16 cellular contexts compared by ENCODE assay signal in the genomic region with DNA sequence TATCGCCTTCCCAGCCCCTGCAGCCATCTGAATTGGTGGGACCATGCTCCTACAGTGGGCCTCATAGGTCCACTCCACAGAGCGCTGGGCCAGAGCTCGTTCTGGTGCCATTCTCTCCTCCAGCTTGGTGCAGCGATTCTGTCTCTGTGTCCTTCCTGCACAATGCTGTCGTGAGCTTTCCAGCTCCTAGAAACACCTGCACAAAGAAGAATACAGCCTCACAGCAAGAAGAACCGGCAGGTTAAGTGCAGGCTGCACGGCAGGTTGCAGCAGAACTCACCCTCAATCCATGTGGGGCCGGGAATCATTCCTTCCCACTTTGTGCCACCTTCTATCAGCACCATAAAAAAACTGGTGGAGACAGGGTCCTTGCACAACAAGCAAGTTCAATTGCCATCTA.
A peak's percentile ranks its signal among the peaks of the same experiment; 100 is the strongest.
DNase-seq lines count a peak whose midpoint lies in the region; ATAC-seq, FAIRE-seq and TF ChIP-seq lines count a peak whose summit lies in the region.
"Had no signal": no experiment of that assay in that cellular context is flagged by ENCODE, and none has a peak within 500 bp of the region (broad histone marks: within the 10 kb centered on the region; RNA-seq: fewer than 3 reads in every experiment).

No MANE protein-coding gene starts in this region.

- intact Hi-C loops in activated CD8-positive, alpha-beta T cell treated with anti-CD3 and anti-CD28 coated beads for 36 hours (cut with micrococcal nuclease) = loop anchor here (5.0 to 10.0 kb wide), 2 partner anchors 37 to 54 kb away; no protein-coding TSS in a partner anchor
- intact Hi-C loops in ascending aorta (cut with DNase I) = no loop called here

- no peak for TF ChIP-seq CTCF in activated CD8-positive, alpha-beta T cell treated with anti-CD3 and anti-CD28 coated beads for 36 hours (IDR thresholded peaks at IDR 0.05)
- TF ChIP-seq CTCF in ascending aorta (IDR thresholded peaks at IDR 0.05) = no peak
- TF ChIP-seq CTCF in WERI-Rb-1 (IDR thresholded peaks at IDR 0.05; ENCODE audit: low read depth, low read length) = no peak

- peaks cover 72% of the 10 kb centered on the region for H3K4me1 Mint-ChIP-seq in stimulated activated naive CD8-positive, alpha-beta T cell treated with anti-CD3 and anti-CD28 coated beads, Interleukin-15, Interleukin-2, amounts not matched to agents 100 ng/mL and 50 ng/mL, for 24 hours (ENCODE audit: low read depth)
- peaks cover 72% of the 10 kb centered on the region for H3K4me1 Mint-ChIP-seq in activated CD8-positive, alpha-beta T cell treated with anti-CD3 and anti-CD28 coated beads for 36 hours (ENCODE audit: low read depth)
- peaks cover 82% of the 10 kb centered on the region for H3K4me1 Mint-ChIP-seq in stimulated activated naive CD8-positive, alpha-beta T cell treated with anti-CD3 and anti-CD28 coated beads, Interleukin-15, amount 100 ng/mL, for 72 hours

- peak overlapping the region; percentile 95 for H3K27ac Mint-ChIP-seq in stimulated activated naive CD8-positive, alpha-beta T cell treated with anti-CD3 and anti-CD28 coated beads, Interleukin-15, Interleukin-2, amounts not matched to agents 100 ng/mL and 50 ng/mL, for 24 hours
- H3K27ac Mint-ChIP-seq in activated CD8-positive, alpha-beta T cell treated with anti-CD3 and anti-CD28 coated beads for 36 hours = peak overlapping the region; percentile 97
- H3K27ac Mint-ChIP-seq in stimulated activated naive CD8-positive, alpha-beta T cell treated with anti-CD3 and anti-CD28 coated beads, Interleukin-15, amount 100 ng/mL, for 72 hours = peak overlapping the region; percentile 37 to 78

- no peak overlapping the region for H3K4me3 ChIP-seq in ascending aorta
- no peak overlapping the region for H3K4me3 ChIP-seq in WERI-Rb-1 (ENCODE audit: low read depth, low read length)
- H3K4me3 ChIP-seq: coronary artery, pancreas had no signal

- H3K36me3 Mint-ChIP-seq in stimulated activated naive CD8-positive, alpha-beta T cell treated with anti-CD3 and anti-CD28 coated beads, Interleukin-15, Interleukin-2, amounts not matched to agents 100 ng/mL and 50 ng/mL, for 24 hours (ENCODE audit: low read depth) = no peaks in the 10 kb centered on the region
- no peaks in the 10 kb centered on the region for H3K36me3 Mint-ChIP-seq in activated CD8-positive, alpha-beta T cell treated with anti-CD3 and anti-CD28 coated beads for 36 hours (ENCODE audit: low read depth)

- no peaks in the 10 kb centered on the region for H3K9me3 Mint-ChIP-seq in stimulated activated naive CD8-positive, alpha-beta T cell treated with anti-CD3 and anti-CD28 coated beads, Interleukin-15, Interleukin-2, amounts not matched to agents 100 ng/mL and 50 ng/mL, for 24 hours
- H3K9me3 Mint-ChIP-seq in activated CD8-positive, alpha-beta T cell treated with anti-CD3 and anti-CD28 coated beads for 36 hours = no peaks in the 10 kb centered on the region
- peaks cover 0 to 5% of the 10 kb centered on the region in 2 donors for H3K9me3 Mint-ChIP-seq in stimulated activated naive CD8-positive, alpha-beta T cell treated with anti-CD3 and anti-CD28 coated beads, Interleukin-15, amount 100 ng/mL, for 72 hours

- peak overlapping the region; percentile 18 for H3K4me3 Mint-ChIP-seq in stimulated activated naive CD8-positive, alpha-beta T cell treated with anti-CD3 and anti-CD28 coated beads, Interleukin-15, Interleukin-2, amounts not matched to agents 100 ng/mL and 50 ng/mL, for 24 hours
- peak overlapping the region; percentile 22 for H3K4me3 Mint-ChIP-seq in activated CD8-positive, alpha-beta T cell treated with anti-CD3 and anti-CD28 coated beads for 36 hours
- H3K4me3 Mint-ChIP-seq in stimulated activated naive CD8-positive, alpha-beta T cell treated with anti-CD3 and anti-CD28 coated beads, Interleukin-15, amount 100 ng/mL, for 72 hours = peak overlapping the region; percentile 27 to 69

- no peak for DNase-seq in stimulated activated naive CD8-positive, alpha-beta T cell treated with anti-CD3 and anti-CD28 coated beads, Interleukin-15, Interleukin-2, amounts not matched to agents 100 U/mL and 50 U/mL, for 24 hours
- no peak for DNase-seq in activated CD8-positive, alpha-beta T cell treated with anti-CD3 and anti-CD28 coated beads for 36 hours
- no peak for DNase-seq in stimulated activated naive CD8-positive, alpha-beta T cell treated with anti-CD3 and anti-CD28 coated beads, Interleukin-15, amount 100 ng/mL, for 72 hours
- DNase-seq in ascending aorta (ENCODE audit: low spot score in 2 of 2) (no peak), frontal cortex (ENCODE audit: low spot score in 2 of 2) (no peak), WERI-Rb-1 (no peak)
- DNase-seq: activated effector memory CD4-positive, alpha-beta T cell treated with Interleukin-2 at 50 U/mL for 16 hours; COR-L47; kidney; NCI-H1930; pancreas; SW 1271 had no signal

- H3K36me3 ChIP-seq in ascending aorta (no peaks in the 10 kb centered on the region), WERI-Rb-1 (no peaks in the 10 kb centered on the region)
- H3K36me3 ChIP-seq: pancreas had no signal

- no peak for FAIRE-seq in frontal cortex (lab: Jason Lieb, UNC)
- FAIRE-seq: kidney, pancreas had no signal

- H3K27me3 Mint-ChIP-seq in stimulated activated naive CD8-positive, alpha-beta T cell treated with anti-CD3 and anti-CD28 coated beads, Interleukin-15, Interleukin-2, amounts not matched to agents 100 ng/mL and 50 ng/mL, for 24 hours = no peaks in the 10 kb centered on the region
- H3K27me3 Mint-ChIP-seq in activated CD8-positive, alpha-beta T cell treated with anti-CD3 and anti-CD28 coated beads for 36 hours = no peaks in the 10 kb centered on the region
- H3K27me3 Mint-ChIP-seq in stimulated activated naive CD8-positive, alpha-beta T cell treated with anti-CD3 and anti-CD28 coated beads, Interleukin-15, amount 100 ng/mL, for 72 hours = no peaks in the 10 kb centered on the region

- H3K27ac ChIP-seq in ascending aorta (no peak overlapping the region), WERI-Rb-1 (no peak overlapping the region)
- H3K27ac ChIP-seq: coronary artery, pancreas had no signal

- H3K27me3 ChIP-seq in ascending aorta = no peaks in the 10 kb centered on the region
- no peaks in the 10 kb centered on the region for H3K27me3 ChIP-seq in WERI-Rb-1 (ENCODE audit: insufficient read depth, low read depth, severe bottlenecking)
- H3K27me3 ChIP-seq: pancreas had no signal

- POLR2A ChIA-PET in activated CD8-positive, alpha-beta T cell treated with anti-CD3 and anti-CD28 coated beads for 36 hours (lab: Charles Lee) = interaction anchor here (0.8 to 1.7 kb wide), 2 partner anchors 16 to 37 kb away, joined by 3 to 5 read pairs; no protein-coding TSS in a partner anchor

- H3K9me3 ChIP-seq in ascending aorta (no peaks in the 10 kb centered on the region), WERI-Rb-1 (ENCODE audit: severe bottlenecking) (no peaks in the 10 kb centered on the region)
- H3K9me3 ChIP-seq: pancreas had no signal

- ATAC-seq in stimulated activated naive CD8-positive, alpha-beta T cell treated with anti-CD3 and anti-CD28 coated beads, Interleukin-15, Interleukin-2, amounts not matched to agents 100 U/mL and 50 U/mL, for 24 hours = no peak
- peak; percentile 1 for ATAC-seq in HG02852 (IDR thresholded peaks at IDR 0.05; ENCODE audit: unreplicated experiment)
- peak; percentile 2 for ATAC-seq in activated CD8-positive, alpha-beta T cell treated with anti-CD3 and anti-CD28 coated beads for 36 hours
- ATAC-seq in stimulated activated naive CD8-positive, alpha-beta T cell treated with anti-CD3 and anti-CD28 coated beads, Interleukin-15, amount 100 ng/mL, for 72 hours = no peak
- ATAC-seq: esophagus mucosa, pancreas had no signal

- H3K4me1 ChIP-seq in ascending aorta = no peaks in the 10 kb centered on the region
- H3K4me1 ChIP-seq: pancreas had no signal

- CTCF ChIA-PET in activated CD8-positive, alpha-beta T cell treated with anti-CD3 and anti-CD28 coated beads for 36 hours (lab: Charles Lee) = interaction anchor here (1.1 to 2.0 kb wide), 3 partner anchors 8 to 36 kb away, joined by 3 to 9 read pairs (median 8); no protein-coding TSS in a partner anchor

Comparison
In these comparisons a context has a peak if more than half of its experiments do, and no peak if none do; other contexts are left out.
1. ATAC-seq: peak in HG02852 (single experiment) and activated CD8-positive, alpha-beta T cell treated with anti-CD3 and anti-CD28 coated beads for 36 hours (single experiment); none in stimulated activated naive CD8-positive, alpha-beta T cell treated with anti-CD3 and anti-CD28 coated beads, Interleukin-15, Interleukin-2, amounts not matched to agents 100 U/mL and 50 U/mL, for 24 hours (single experiment) and stimulated activated naive CD8-positive, alpha-beta T cell treated with anti-CD3 and anti-CD28 coated beads, Interleukin-15, amount 100 ng/mL, for 72 hours (single experiment).
2. Peak in every context shown above with its lines, with median percentiles within 50 percentile points of each other: H3K27ac Mint-ChIP-seq and H3K4me3 Mint-ChIP-seq.